Comparison of ENCODE assay signal across 1 cellular context in genomic region chr3:143152043-143152442, GRCh38.
TF ChIP-seq lines count a peak whose summit lies in the region.

No MANE protein-coding gene starts in this region.

TF ChIP-seq in K562, 482 proteins besides CTCF, POLR2A, EP300 and RAD21 (continued from another document):
- TF ChIP-seq ZHX1 (conservative IDR thresholded peaks at IDR 0.05; ENCODE audit: low read length) = no peak
- no peak for TF ChIP-seq CAMTA2 (CRISPR knock-in tag; conservative IDR thresholded peaks at IDR 0.05)
- no peak for TF ChIP-seq ELK1 (CRISPR knock-in tag; IDR thresholded peaks at IDR 0.05)
- no peak for TF ChIP-seq WHSC1 (IDR thresholded peaks at IDR 0.05; ENCODE audit: low read length)
- no peak for TF ChIP-seq PHF20 (IDR thresholded peaks at IDR 0.05; ENCODE audit: partially characterized antibody)
- no peak for TF ChIP-seq HDAC2 (IDR thresholded peaks at IDR 0.05)
